8 cellular contexts compared by ENCODE assay signal in the genomic region with DNA sequence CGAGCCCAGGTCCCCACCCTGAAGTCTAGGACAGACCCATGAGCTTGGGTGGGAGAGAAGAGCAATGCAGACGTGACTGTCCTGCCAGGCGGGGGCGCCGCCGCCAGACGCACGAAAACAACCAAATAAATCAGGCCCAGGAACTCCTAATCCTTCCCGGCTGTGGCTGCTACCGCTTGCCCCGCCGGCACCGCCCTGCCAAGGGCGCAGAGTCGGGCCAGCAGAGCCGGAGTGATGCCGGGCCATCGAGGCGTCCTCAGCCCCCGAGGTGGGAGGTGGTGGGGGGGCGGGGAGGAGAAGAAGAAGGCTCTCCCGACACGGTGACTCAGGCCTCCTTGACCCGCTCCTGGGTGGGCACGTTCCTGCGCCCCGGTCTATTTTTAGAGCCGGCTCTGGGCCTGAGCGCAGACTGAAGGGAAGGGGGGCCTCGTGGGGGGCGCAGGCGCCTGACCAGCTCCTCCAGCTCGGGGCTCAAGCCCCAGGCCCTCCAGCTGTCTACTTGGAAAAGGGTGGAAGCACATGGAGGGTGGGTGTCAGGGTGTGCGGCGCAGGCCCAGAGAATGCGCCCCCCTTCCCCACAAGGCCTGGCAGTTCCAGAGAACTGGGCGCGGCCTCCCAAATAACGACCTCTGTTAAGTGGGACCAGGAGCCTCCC. TPM values are rescaled to one million over a fixed set of nuclear protein-coding genes. Genes with fewer than 3 reads are reported as not detected.
A peak's percentile ranks its signal among the peaks of the same experiment; 100 is the strongest.
DNase-seq lines count a peak whose midpoint lies in the region; ATAC-seq and TF ChIP-seq lines count a peak whose summit lies in the region.

No MANE protein-coding gene starts in this region.

- peaks cover 27 to 30% of the 10 kb centered on the region in 2 experiments for H3K4me1 Mint-ChIP-seq in H9
- H3K4me1 Mint-ChIP-seq in T-cell: peaks cover 12 to 24% (median 17%) of the 10 kb centered on the region in 3 donors
- H3K4me1 Mint-ChIP-seq in stimulated activated naive B cell treated with anti-CD40 and anti-IgM and Interleukin-4, amounts not matched to agents 10 μg/mL and 1 μg/mL and 100 μg/mL, for 72 hours: peaks cover 15 to 20% of the 10 kb centered on the region in 2 donors

- 0 out of 2 replicates have a peak overlapping the region, but pooled peaks have one; percentile 19 for H3K14ac ChIP-seq in H9 (ENCODE audit: insufficient read depth, low read length)

- H3T11ph ChIP-seq in H9 (ENCODE audit: low read length): no peak overlapping the region

- POLR2A ChIA-PET in A673 (lab: Charles Lee; ENCODE audit: low non-redundant PET): interaction anchor here (0.6 kb wide), 1 partner anchor 330 kb away, joined by 3 read pairs; no protein-coding TSS in a partner anchor
- POLR2A ChIA-PET in T-cell (lab: Charles Lee): interaction anchor here in 1 of 2 donors (0.7 kb wide), 1 partner anchor 288 kb away, joined by 11 read pairs; no protein-coding TSS in a partner anchor

- no peak overlapping the region for H2BK20ac ChIP-seq in H9 (ENCODE audit: low read depth, low read length, poor library complexity, severe bottlenecking)

- TF ChIP-seq CTCF in A673 (conservative IDR thresholded peaks at IDR 0.05; ENCODE audit: low read depth, low read length) (peak; percentile 76), H9 (conservative IDR thresholded peaks at IDR 0.05) (peak; percentile 66)

- no peaks in the 10 kb centered on the region for H3K79me2 ChIP-seq in H9 (ENCODE audit: insufficient read depth, low read length)

- BruUV-seq in A673 (replicated peaks; lab: Mats Ljungman, UMichigan): no TSS peak

- DNase-seq in A673 (ENCODE audit: low spot score) (peak; percentile 73), H9 (peak; percentile 84), T-cell (peak in 17 of 34 experiments; percentile 14 to 37 (median 25)), dermis blood vessel endothelial cell (peak; percentile 75), left kidney (ENCODE audit: low read depth, low spot score) (peak; percentile 74), cortex of kidney (lab: John Stamatoyannopoulos, UW) (no peak), superior temporal gyrus (ENCODE audit: extremely low spot score) (no peak)
- DNase-seq in stimulated activated naive B cell treated with anti-CD40 and anti-IgM and Interleukin-4, amounts not matched to agents 10 μg/mL and 1 μg/mL and 100 μg/mL, for 72 hours: no peak

- no peak overlapping the region for H2AK5ac ChIP-seq in H9 (ENCODE audit: insufficient read length, low read length)

- H3K36me3 ChIP-seq in A673 (ENCODE audit: insufficient read depth, low read length, poor library complexity, severe bottlenecking): no peaks in the 10 kb centered on the region

- H2BK120ac ChIP-seq in H9 (ENCODE audit: low read depth, low read length, poor library complexity, severe bottlenecking): no peak overlapping the region

- no peak overlapping the region for H2BK15ac ChIP-seq in H9 (ENCODE audit: low read depth, low read length)

- H3K27me3 Mint-ChIP-seq in H9 (ENCODE audit: low read depth) (peaks cover 17% of the 10 kb centered on the region), T-cell (peaks cover 48 to 65% of the 10 kb centered on the region in 2 donors)
- peaks cover 59 to 65% of the 10 kb centered on the region in 2 donors for H3K27me3 Mint-ChIP-seq in stimulated activated naive B cell treated with anti-CD40 and anti-IgM and Interleukin-4, amounts not matched to agents 10 μg/mL and 1 μg/mL and 100 μg/mL, for 72 hours

- no peak overlapping the region for H3K56ac ChIP-seq in H9 (ENCODE audit: insufficient read length, low read depth, low read length)

- no peak overlapping the region for H4K5ac ChIP-seq in H9 (ENCODE audit: insufficient read length, low read depth, low read length)

- H3K9me3 Mint-ChIP-seq in H9 (no peaks in the 10 kb centered on the region; a peak in 1 of 5 replicates), T-cell (no peaks in the 10 kb centered on the region)
- no peaks in the 10 kb centered on the region for H3K9me3 Mint-ChIP-seq in stimulated activated naive B cell treated with anti-CD40 and anti-IgM and Interleukin-4, amounts not matched to agents 10 μg/mL and 1 μg/mL and 100 μg/mL, for 72 hours

- no peak overlapping the region for H2AFZ ChIP-seq in H9 (ENCODE audit: low read length)

- no peak overlapping the region for H3K4ac ChIP-seq in H9 (ENCODE audit: low read depth, low read length)

- intact Hi-C loops in A673 (cut with micrococcal nuclease; ENCODE audit: unreplicated experiment): no loop called here

- H3K79me1 ChIP-seq in H9 (ENCODE audit: insufficient read depth, low read depth, low read length, poor library complexity, severe bottlenecking): no peaks in the 10 kb centered on the region

- H3K18ac ChIP-seq in H9 (ENCODE audit: insufficient read length, low read depth, low read length): no peak overlapping the region

- no peak overlapping the region for H3K23ac ChIP-seq in H9 (ENCODE audit: insufficient read length, low read depth, low read length)

- CTCF ChIA-PET in A673 (lab: Charles Lee) (interaction anchor here (0.7 to 1.2 kb wide), 6 partner anchors 10 to 566 kb away, joined by 3 to 9 read pairs (median 4); no protein-coding TSS in a partner anchor), T-cell (lab: Charles Lee) (no interaction called here)

- H3K36me3 Mint-ChIP-seq in H9 (ENCODE audit: insufficient read depth in 1 of 3, low read depth in 3 of 3) (no peaks in the 10 kb centered on the region), T-cell (no peaks in the 10 kb centered on the region)
- no peaks in the 10 kb centered on the region for H3K36me3 Mint-ChIP-seq in stimulated activated naive B cell treated with anti-CD40 and anti-IgM and Interleukin-4, amounts not matched to agents 10 μg/mL and 1 μg/mL and 100 μg/mL, for 72 hours

- H2BK12ac ChIP-seq in H9 (ENCODE audit: insufficient read length, low read depth, low read length): no peak overlapping the region

- no CpG with 5 or more reads among the region's 39 CpGs for WGBS in H9 (ENCODE audit: extremely low coverage, insufficient read length, low lambda C conversion rate)

- H3K9me3 ChIP-seq in A673 (ENCODE audit: low read depth, low read length, poor library complexity, severe bottlenecking) (no peaks in the 10 kb centered on the region), H9 (ENCODE audit: control insufficient read depth, low read depth, low read length) (no peaks in the 10 kb centered on the region)

- H3K4me1 ChIP-seq in A673 (ENCODE audit: insufficient read depth, low read length, poor library complexity, severe bottlenecking) (peaks cover 4% of the 10 kb centered on the region), H9 (ENCODE audit: insufficient read depth, low read length) (peaks cover 3% of the 10 kb centered on the region; the same call in 1 of the 2 replicates)

- ATAC-seq in T-cell (replicated peaks in 1 of 4): peak; percentile 48 to 80 (median 58)
- ATAC-seq in stimulated activated naive B cell treated with anti-CD40 and anti-IgM and Interleukin-4, amounts not matched to agents 10 μg/mL and 1 μg/mL and 100 μg/mL, for 72 hours (replicated peaks): peak; percentile 35 to 38

- H3K4me3 ChIP-seq in A673 (ENCODE audit: low read depth, low read length, poor library complexity, severe bottlenecking): peak overlapping the region; percentile 11

- no peak overlapping the region for H3K27ac ChIP-seq in A673 (ENCODE audit: low read depth, low read length, poor library complexity, severe bottlenecking)
- no peak overlapping the region for H3K27ac ChIP-seq in H9 (ENCODE audit: insufficient read length, low read depth, low read length)

- H4K91ac ChIP-seq in H9 (ENCODE audit: insufficient read length, low read depth, low read length): no peak overlapping the region

- H3K9ac ChIP-seq in H9 (ENCODE audit: extremely low read depth, insufficient read length, low read length): no peak overlapping the region

- H3K4me3 Mint-ChIP-seq in H9 (peak overlapping the region; percentile 75 to 85), T-cell (peak overlapping the region; percentile 31 to 72 (median 39))
- H3K4me3 Mint-ChIP-seq in stimulated activated naive B cell treated with anti-CD40 and anti-IgM and Interleukin-4, amounts not matched to agents 10 μg/mL and 1 μg/mL and 100 μg/mL, for 72 hours: peak overlapping the region; percentile 80 to 84

- H2BK5ac ChIP-seq in H9 (ENCODE audit: insufficient read length, low read length): no peak overlapping the region

- H3K4me2 ChIP-seq in H9 (ENCODE audit: insufficient read depth, insufficient read length, low read length): peak overlapping the region; percentile 31

- peaks cover 8% of the 10 kb centered on the region for H3K23me2 ChIP-seq in H9 (ENCODE audit: insufficient read length, low read depth, low read length, poor library complexity, severe bottlenecking)

- no peaks in the 10 kb centered on the region for H4K20me1 ChIP-seq in H9 (ENCODE audit: control insufficient read depth, insufficient read depth, insufficient read length)

- no peak overlapping the region for H4K8ac ChIP-seq in H9 (replicated peaks; ENCODE audit: insufficient read length, low read depth, low read length)

- H3K27me3 ChIP-seq in A673 (replicated peaks; ENCODE audit: insufficient read depth, low read depth, low read length, poor library complexity) (no peaks in the 10 kb centered on the region), H9 (ENCODE audit: insufficient read depth, low read length) (no peaks in the 10 kb centered on the region)

- H3K27ac Mint-ChIP-seq in H9 (peak overlapping the region in 2 of 3 experiments; percentile 59 to 66; a peak in 4 of 7 replicates), T-cell (no peak overlapping the region)
- H3K27ac Mint-ChIP-seq in stimulated activated naive B cell treated with anti-CD40 and anti-IgM and Interleukin-4, amounts not matched to agents 10 μg/mL and 1 μg/mL and 100 μg/mL, for 72 hours: peak overlapping the region; percentile 3

RNA-seq across cellular contexts. Expression of gene COL16A1, which starts 10.8 kb away (rescaled TPM):
- total RNA-seq in A673 (2021) (26.6 and 35.7 TPM in 2 replicates), H9 (2021) (6.2 and 6.5 TPM in 2 replicates), T-cell (under 1 TPM in 3 of 5 donors, not detected in 2; 0.41 to 0.67 (median 0.59) TPM), dermis blood vessel endothelial cell (0.51 and 0.65 TPM in 2 replicates)

RNA-seq across cellular contexts. Expression of gene ADGRB2, which starts 49.6 kb away (rescaled TPM):
- total RNA-seq in A673 (2021) (5.9 and 8.6 TPM in 2 replicates), H9 (2021) (10.7 and 10.9 TPM in 2 replicates), T-cell (1 to 10 TPM in 2 of 5 donors, under 1 TPM in 3; 0.65 to 3.4 (median 0.98) TPM), dermis blood vessel endothelial cell (0.17 and 0.28 TPM in 2 replicates)

Comparison
In these comparisons a context has a peak if more than half of its experiments do, and no peak if none do; other contexts are left out.
1. DNase-seq: peak in A673 (single experiment), H9 (single experiment), dermis blood vessel endothelial cell (single experiment) and left kidney (single experiment); none in stimulated activated naive B cell treated with anti-CD40 and anti-IgM and Interleukin-4, amounts not matched to agents 10 μg/mL and 1 μg/mL and 100 μg/mL, for 72 hours (single experiment), cortex of kidney (single experiment) and superior temporal gyrus (single experiment).
2. H3K27ac Mint-ChIP-seq: peak in H9 (2 of 3) and stimulated activated naive B cell treated with anti-CD40 and anti-IgM and Interleukin-4, amounts not matched to agents 10 μg/mL and 1 μg/mL and 100 μg/mL, for 72 hours (single experiment); none in T-cell (0 of 2).
3. Peak in every context shown above with its lines, with median percentiles within 50 percentile points of each other: H3K4me3 Mint-ChIP-seq.